22 cellular contexts compared by ENCODE assay signal in genomic region chr17:27493088-27493487, GRCh38.
"Had no signal": no experiment of that assay in that cellular context is flagged by ENCODE, and none has a peak within 500 bp of the region (broad histone marks: within the 10 kb centered on the region; RNA-seq: fewer than 3 reads in every experiment).

No MANE protein-coding gene starts in this region.

- H3K36me3 Mint-ChIP-seq: neural progenitor cell had no signal

- H3K9me3 Mint-ChIP-seq: activated naive CD4-positive, alpha-beta T cell treated with anti-CD3 and anti-CD28 coated beads, Interleukin-2, amount 50 U/mL, for 24 hours; activated T-helper 2 cell treated with anti-CD3 and anti-CD28 coated beads, Interferon-gamma antibody, Interleukin-2, Interleukin-4, amounts not matched to agents 10 μg/mL and 5 μg/mL and 100 μg/mL, durations not matched to agents 14 hours and 24 hours and 36 hours; neural progenitor cell had no signal

- FAIRE-seq: endometrium, islet of Langerhans had no signal

- H3K4me3 Mint-ChIP-seq: activated CD8-positive, alpha-beta T cell treated with anti-CD3 and anti-CD28 coated beads, Interleukin-2, amount 10 ng/mL, durations not matched to agents 7 days and 5 days; activated naive CD4-positive, alpha-beta T cell treated with anti-CD3 and anti-CD28 coated beads, Interleukin-2, amount 50 U/mL, for 24 hours had no signal

- H3K27ac Mint-ChIP-seq: activated CD8-positive, alpha-beta T cell treated with anti-CD3 and anti-CD28 coated beads, Interleukin-2, amount 10 ng/mL, durations not matched to agents 7 days and 5 days; activated naive CD4-positive, alpha-beta T cell treated with anti-CD3 and anti-CD28 coated beads, Interleukin-2, amount 50 U/mL, for 24 hours; activated T-helper 2 cell treated with anti-CD3 and anti-CD28 coated beads, Interferon-gamma antibody, Interleukin-2, Interleukin-4, amounts not matched to agents 10 μg/mL and 5 μg/mL and 100 μg/mL, durations not matched to agents 14 hours and 24 hours and 36 hours; neural progenitor cell had no signal

- H3K9me3 ChIP-seq: esophagus muscularis mucosa, left ventricle myocardium inferior, ovary, transverse colon had no signal

- H3K9ac ChIP-seq: neural progenitor cell had no signal

- H3K36me3 ChIP-seq: brain microvascular endothelial cell, esophagus muscularis mucosa, left ventricle myocardium inferior, neural progenitor cell, ovary, transverse colon had no signal

- DNase-seq: activated CD4-positive, alpha-beta T cell treated with anti-CD3 and anti-CD28 coated beads for 4 hours; activated CD8-positive, alpha-beta T cell treated with anti-CD3 and anti-CD28 coated beads, Interleukin-2, amount 10 ng/mL, durations not matched to agents 7 days and 5 days; amniotic stem cell; brain microvascular endothelial cell; dorsolateral prefrontal cortex; foreskin keratinocyte; head of caudate nucleus; left ventricle myocardium inferior; ovary; retina; stimulated activated CD4-positive, alpha-beta T cell treated with anti-CD3 and anti-CD28 coated beads, Interleukin-15, amount 100 ng/mL, for 24 hours; stimulated activated CD4-positive, alpha-beta T cell treated with anti-CD3 and anti-CD28 coated beads, Interleukin-4, amount 100 ng/mL, for 4 hours; T-helper 1 cell; transverse colon had no signal

- H3K27me3 Mint-ChIP-seq: activated naive CD4-positive, alpha-beta T cell treated with anti-CD3 and anti-CD28 coated beads, Interleukin-2, amount 50 U/mL, for 24 hours had no signal

- H3K27ac ChIP-seq: brain microvascular endothelial cell, esophagus muscularis mucosa, foreskin keratinocyte, neural progenitor cell, ovary, SK-N-MC, VCaP had no signal

- H2AFZ ChIP-seq: neural progenitor cell had no signal

- H3K4me3 ChIP-seq: esophagus muscularis mucosa, left ventricle myocardium inferior, neural progenitor cell, ovary, SK-N-MC, transverse colon had no signal

- ATAC-seq: activated CD8-positive, alpha-beta T cell treated with anti-CD3 and anti-CD28 coated beads, Interleukin-2, amount 10 ng/mL, durations not matched to agents 7 days and 5 days; foreskin keratinocyte had no signal

- H3K27me3 ChIP-seq: brain microvascular endothelial cell, dorsolateral prefrontal cortex, esophagus muscularis mucosa, foreskin keratinocyte, neural progenitor cell, ovary, transverse colon had no signal
